ENCODE assay signal across 1 cellular context in the genomic region with DNA sequence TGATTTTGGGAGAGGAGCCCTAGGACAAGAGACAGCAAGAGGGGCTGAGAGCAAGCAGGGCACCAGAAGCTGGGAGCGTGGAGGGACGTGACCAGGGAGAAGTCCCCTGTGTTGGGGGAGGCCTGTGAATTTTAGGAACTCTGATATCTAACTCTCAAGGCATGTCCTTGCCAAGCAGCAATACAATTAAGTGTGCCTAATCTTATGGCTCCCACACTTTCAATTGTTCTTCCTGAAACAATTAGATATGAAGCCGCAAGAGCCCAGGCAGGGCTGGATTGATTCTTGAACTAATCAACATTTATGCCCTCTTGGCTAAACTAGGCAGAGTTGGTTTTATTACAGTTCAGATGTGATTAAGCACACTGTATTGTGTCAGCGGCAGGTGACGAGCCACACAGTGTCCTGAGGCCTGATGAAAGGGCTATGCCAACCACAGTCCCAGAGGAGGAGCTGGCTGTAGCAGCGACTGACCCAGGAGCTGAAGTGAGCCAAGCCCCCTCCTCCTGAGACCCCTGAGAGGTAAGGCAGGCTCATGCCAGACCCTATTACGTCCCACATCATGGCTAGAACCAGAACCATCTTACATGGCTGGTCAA.
TF ChIP-seq lines count a peak whose summit lies in the region.

No MANE protein-coding gene starts in this region.

TF ChIP-seq in IMR-90, 13 proteins besides CTCF, POLR2A, EP300 and RAD21:
- no peak for TF ChIP-seq MXI1 (IDR thresholded peaks at IDR 0.05; ENCODE audit: borderline replicate concordance, low read depth, low read length)
- TF ChIP-seq CHD1 (IDR thresholded peaks at IDR 0.05; ENCODE audit: low read depth, low read length): no peak
- TF ChIP-seq, protein P1, sequence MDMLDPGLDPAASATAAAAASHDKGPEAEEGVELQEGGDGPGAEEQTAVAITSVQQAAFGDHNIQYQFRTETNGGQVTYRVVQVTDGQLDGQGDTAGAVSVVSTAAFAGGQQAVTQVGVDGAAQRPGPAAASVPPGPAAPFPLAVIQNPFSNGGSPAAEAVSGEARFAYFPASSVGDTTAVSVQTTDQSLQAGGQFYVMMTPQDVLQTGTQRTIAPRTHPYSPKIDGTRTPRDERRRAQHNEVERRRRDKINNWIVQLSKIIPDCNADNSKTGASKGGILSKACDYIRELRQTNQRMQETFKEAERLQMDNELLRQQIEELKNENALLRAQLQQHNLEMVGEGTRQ (IDR thresholded peaks at IDR 0.05; ENCODE audit: low read depth, low read length): no peak
- no peak for TF ChIP-seq SMC3 (IDR thresholded peaks at IDR 0.05; ENCODE audit: low read depth, low read length)
- TF ChIP-seq, protein P2, sequence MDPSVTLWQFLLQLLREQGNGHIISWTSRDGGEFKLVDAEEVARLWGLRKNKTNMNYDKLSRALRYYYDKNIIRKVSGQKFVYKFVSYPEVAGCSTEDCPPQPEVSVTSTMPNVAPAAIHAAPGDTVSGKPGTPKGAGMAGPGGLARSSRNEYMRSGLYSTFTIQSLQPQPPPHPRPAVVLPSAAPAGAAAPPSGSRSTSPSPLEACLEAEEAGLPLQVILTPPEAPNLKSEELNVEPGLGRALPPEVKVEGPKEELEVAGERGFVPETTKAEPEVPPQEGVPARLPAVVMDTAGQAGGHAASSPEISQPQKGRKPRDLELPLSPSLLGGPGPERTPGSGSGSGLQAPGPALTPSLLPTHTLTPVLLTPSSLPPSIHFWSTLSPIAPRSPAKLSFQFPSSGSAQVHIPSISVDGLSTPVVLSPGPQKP (IDR thresholded peaks at IDR 0.05; ENCODE audit: borderline replicate concordance, low read depth, low read length): no peak
- TF ChIP-seq MAZ (IDR thresholded peaks at IDR 0.05; ENCODE audit: borderline replicate concordance, low read depth, low read length): no peak
- no peak for TF ChIP-seq MAFK (IDR thresholded peaks at IDR 0.05; ENCODE audit: low read depth, low read length)
- TF ChIP-seq BHLHE40 (IDR thresholded peaks at IDR 0.05; ENCODE audit: low read depth, low read length): no peak
- TF ChIP-seq RCOR1 (IDR thresholded peaks at IDR 0.05; ENCODE audit: insufficient replicate concordance, low read length): no peak
- TF ChIP-seq RFX5 (IDR thresholded peaks at IDR 0.05; ENCODE audit: low read depth, low read length): no peak
- TF ChIP-seq CEBPB (IDR thresholded peaks at IDR 0.05; ENCODE audit: low read depth, low read length): no peak
